ENCODE assay signal across 9 cellular contexts in the genomic region with DNA sequence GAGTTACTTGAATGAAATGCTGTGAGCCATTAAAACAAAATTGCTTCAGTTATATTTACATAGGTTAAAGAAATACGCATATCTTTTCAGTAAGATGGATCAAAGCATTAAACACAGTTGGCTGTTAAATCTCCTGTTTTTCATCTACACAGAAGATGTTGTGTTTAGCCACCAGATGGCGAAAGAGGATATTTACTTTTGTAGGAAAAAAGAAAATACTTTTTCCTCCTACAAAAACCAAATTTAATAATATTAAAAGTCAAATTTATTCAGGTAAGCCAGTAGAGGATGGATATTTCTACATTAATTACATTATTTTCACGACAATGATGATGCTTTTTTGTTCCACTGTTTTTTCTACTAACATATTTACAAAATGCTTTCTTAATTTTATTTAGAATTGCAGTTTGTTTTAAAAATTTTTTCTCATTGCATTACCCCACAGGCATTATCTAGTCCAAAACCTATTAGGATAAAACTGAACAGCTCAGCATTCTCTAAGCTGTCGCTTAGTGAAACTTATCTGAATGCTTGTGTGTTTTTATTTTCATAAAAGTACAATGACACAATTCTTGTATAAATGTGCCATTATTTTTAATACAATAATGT.
DNase-seq lines count a peak whose midpoint lies in the region; ATAC-seq, FAIRE-seq and TF ChIP-seq lines count a peak whose summit lies in the region.
"Had no signal": no experiment of that assay in that cellular context is flagged by ENCODE, and none has a peak within 500 bp of the region (broad histone marks: within the 10 kb centered on the region; RNA-seq: fewer than 3 reads in every experiment).

No MANE protein-coding gene starts in this region.

- FAIRE-seq in bronchial epithelial cell (lab: Jason Lieb, UNC), result no peak

- TF ChIP-seq CTCF in GM12875 (IDR thresholded peaks at IDR 0.05; ENCODE audit: borderline replicate concordance, insufficient read depth, low read depth, low read length) (0 out of 2 replicates have a peak, but pooled peaks have one; percentile 25), bronchial epithelial cell (IDR thresholded peaks at IDR 0.05; ENCODE audit: insufficient read depth, low read length, severe bottlenecking) (peak; percentile 21), osteoblast (IDR thresholded peaks at IDR 0.05; ENCODE audit: extremely low read depth, low read depth, low read length) (peak; percentile 53)

- H3K27me3 ChIP-seq in bronchial epithelial cell (ENCODE audit: control insufficient read depth, insufficient read depth, low read length) (no peaks in the 10 kb centered on the region), osteoblast (ENCODE audit: insufficient read depth, low read length) (no peaks in the 10 kb centered on the region)
- H3K27me3 ChIP-seq: sigmoid colon had no signal

- no peaks in the 10 kb centered on the region for H3K79me2 ChIP-seq in osteoblast (ENCODE audit: insufficient read depth, low read length)

- H3K4me1 ChIP-seq in osteoblast (ENCODE audit: insufficient read depth, low read length), result peaks cover 12% of the 10 kb centered on the region

- H4K20me1 ChIP-seq in osteoblast (ENCODE audit: insufficient read depth, low read length), result no peaks in the 10 kb centered on the region

- no peaks in the 10 kb centered on the region for H3K9me3 ChIP-seq in osteoblast (ENCODE audit: low read depth, low read length)
- H3K9me3 ChIP-seq: sigmoid colon had no signal

- no peak overlapping the region for H2AFZ ChIP-seq in osteoblast (ENCODE audit: low read length)

- H3K4me3 ChIP-seq in GM12875 (ENCODE audit: low read depth, low read length) (no peak overlapping the region), bronchial epithelial cell (ENCODE audit: low read depth, low read length) (no peak overlapping the region), osteoblast (ENCODE audit: insufficient read depth, low read length) (no peak overlapping the region)
- H3K4me3 ChIP-seq: sigmoid colon had no signal

- H3K36me3 ChIP-seq in bronchial epithelial cell (ENCODE audit: control insufficient read depth, insufficient read depth, low read length) (no peaks in the 10 kb centered on the region), osteoblast (ENCODE audit: insufficient read depth, low read length) (no peaks in the 10 kb centered on the region)
- H3K36me3 ChIP-seq: sigmoid colon had no signal

- no peak overlapping the region for H3K27ac ChIP-seq in osteoblast (ENCODE audit: low read depth, low read length)
- H3K27ac ChIP-seq: sigmoid colon had no signal

- H3K4me2 ChIP-seq in osteoblast (ENCODE audit: insufficient read depth, low read length), result no peak overlapping the region

- peak; percentile 31 for DNase-seq in NCI-H2029 (lab: John Stamatoyannopoulos, UW)
- peak; percentile 33 for DNase-seq in bronchial epithelial cell (ENCODE audit: low read depth)
- DNase-seq in osteoblast (ENCODE audit: insufficient read length, low spot score, missing footprints), result no peak
- no peak for DNase-seq in activated effector memory CD4-positive, alpha-beta T cell treated with Interleukin-2 at 50 U/mL for 16 hours
- DNase-seq in activated CD4-positive, CD25-positive, alpha-beta regulatory T cell treated with anti-CD3 and anti-CD28 coated beads, Interleukin-2, amount 50 U/mL, for 72 hours, result no peak
- DNase-seq: sigmoid colon had no signal

- ATAC-seq in HG03469 (IDR thresholded peaks at IDR 0.05; ENCODE audit: unreplicated experiment) (no peak), HG02970 (IDR thresholded peaks at IDR 0.05; ENCODE audit: low FRiP score, unreplicated experiment) (no peak)

Comparison
In these comparisons a context has a peak if more than half of its experiments do, and no peak if none do; other contexts are left out.
1. DNase-seq: peak in NCI-H2029 (single experiment) and bronchial epithelial cell (single experiment); none in osteoblast (single experiment), activated effector memory CD4-positive, alpha-beta T cell treated with Interleukin-2 at 50 U/mL for 16 hours (single experiment) and activated CD4-positive, CD25-positive, alpha-beta regulatory T cell treated with anti-CD3 and anti-CD28 coated beads, Interleukin-2, amount 50 U/mL, for 72 hours (single experiment).
2. Peak in every context shown above with its lines, with median percentiles within 50 percentile points of each other: CTCF ChIP-seq.